In the genomic region with DNA sequence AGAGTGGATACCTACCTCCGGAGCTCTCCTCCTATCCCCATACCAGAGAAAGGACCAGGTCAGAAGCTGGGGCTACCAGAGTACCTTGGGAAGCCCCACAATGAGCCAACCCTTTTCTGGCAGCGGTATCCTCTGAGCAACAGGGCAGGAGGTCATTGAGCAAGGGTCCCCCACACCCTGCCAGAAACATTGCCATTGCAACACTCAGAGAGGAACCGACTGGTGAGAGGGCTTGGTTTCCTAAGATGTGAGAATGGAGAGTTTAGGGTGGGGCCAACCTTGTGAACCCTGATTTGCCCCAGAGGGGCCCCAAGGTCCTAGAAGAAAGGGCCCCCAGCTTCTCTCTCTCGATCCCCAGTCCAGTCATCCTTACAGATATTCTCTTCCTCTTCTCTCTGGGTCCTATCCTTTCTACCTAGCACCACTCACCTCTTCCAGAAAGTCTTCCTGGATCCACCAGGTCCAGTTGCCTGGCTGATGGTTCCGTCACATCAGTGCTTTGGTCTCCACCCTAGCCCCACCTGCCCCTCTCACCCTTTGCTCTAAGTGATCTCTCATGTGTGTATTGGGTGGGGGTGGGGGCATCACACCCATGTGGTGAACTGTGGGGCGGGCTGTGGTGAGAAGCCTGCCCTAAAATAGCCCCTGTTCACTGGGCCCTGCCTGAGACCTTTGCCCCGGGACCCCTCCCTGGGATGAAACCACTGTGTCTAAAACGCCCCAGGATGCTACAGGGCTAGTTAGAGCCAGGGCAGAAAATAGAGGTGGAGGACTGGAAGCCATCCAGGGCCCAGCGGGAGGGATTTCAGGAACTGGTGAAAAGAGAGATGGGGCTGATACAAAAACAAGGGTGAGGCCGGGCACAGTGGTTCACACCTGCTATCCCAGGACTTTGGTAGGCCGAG, we compare ENCODE assay signal across 13 cellular contexts. TPM values are rescaled to one million over a fixed set of nuclear protein-coding genes. Genes with fewer than 3 reads are reported as not detected.
DNase-seq lines count a peak whose midpoint lies in the region; ATAC-seq, FAIRE-seq and TF ChIP-seq lines count a peak whose summit lies in the region.
"Had no signal": no experiment of that assay in that cellular context is flagged by ENCODE, and none has a peak within 500 bp of the region (broad histone marks: within the 10 kb centered on the region; RNA-seq: fewer than 3 reads in every experiment).

No MANE protein-coding gene starts in this region.

- peaks cover 3% of the 10 kb centered on the region for H3K27me3 Mint-ChIP-seq in endodermal cell (ENCODE audit: insufficient read depth)

- H3K9me3 Mint-ChIP-seq in endodermal cell: no peaks in the 10 kb centered on the region

- no peaks in the 10 kb centered on the region for H3K79me2 ChIP-seq in DOHH2 (ENCODE audit: control insufficient read depth, low read length)

- in situ Hi-C loops in KBM-7 (cut with MboI; ENCODE audit: low pct_unique_long_range_greater_than_20kb, low sequenced_read_pairs): no loop called here

- H3K27ac Mint-ChIP-seq in endodermal cell: no peak overlapping the region

- H4K20me1 ChIP-seq in DOHH2 (ENCODE audit: control insufficient read depth, insufficient read depth, low read depth, low read length): no peaks in the 10 kb centered on the region

- H3K4me3 ChIP-seq in DOHH2 (ENCODE audit: low read length) (peak overlapping the region; percentile 64), lung (no peak overlapping the region), endodermal cell (ENCODE audit: low read length) (no peak overlapping the region)

- H3K4me3 Mint-ChIP-seq in endodermal cell: no peak overlapping the region

- H3K4me1 ChIP-seq in DOHH2 (ENCODE audit: control insufficient read depth, low read length) (peaks cover 90% of the 10 kb centered on the region), lung (ENCODE audit: control insufficient read depth in 2 of 2, insufficient read depth in 2 of 2, low read length in 2 of 2) (peaks cover 0 to 15% of the 10 kb centered on the region in 2 donors), endodermal cell (ENCODE audit: control insufficient read depth, insufficient read depth, low read length) (no peaks in the 10 kb centered on the region)

- H3F3A ChIP-seq in DOHH2 (ENCODE audit: control insufficient read depth, insufficient read depth): peaks cover 20% of the 10 kb centered on the region

- H3K9me2 ChIP-seq in DOHH2 (replicated peaks; ENCODE audit: control insufficient read depth, low read length): no peaks in the 10 kb centered on the region

- TF ChIP-seq CTCF in DOHH2 (IDR thresholded peaks at IDR 0.05; ENCODE audit: low read depth, low read length, poor library complexity, severe bottlenecking) (no peak), lung (IDR thresholded peaks at IDR 0.05; ENCODE audit: control extremely low read depth, extremely low read depth) (no peak), endodermal cell (conservative IDR thresholded peaks at IDR 0.05) (no peak)

- ATAC-seq in lung (ENCODE audit: insufficient read depth, low FRiP score) (peak; percentile 35), HG03045 (IDR thresholded peaks at IDR 0.05; ENCODE audit: unreplicated experiment) (no peak)

- no peak overlapping the region for H3K9ac ChIP-seq in endodermal cell (ENCODE audit: extremely low read depth, low read length, poor library complexity, severe bottlenecking)

- H3K36me3 ChIP-seq in DOHH2 (ENCODE audit: control insufficient read depth, low read length) (0 out of 2 replicates have a peak, but pooled peaks cover 3% of the 10 kb centered on the region), lung (ENCODE audit: control insufficient read depth in 2 of 2, insufficient read depth in 2 of 2, low read length in 2 of 2) (peaks cover 0 to 5% of the 10 kb centered on the region in 2 donors), endodermal cell (ENCODE audit: control insufficient read depth, insufficient read depth, low read length) (no peaks in the 10 kb centered on the region)

- no peak for DNase-seq in GM19239 (ENCODE audit: insufficient read length, low spot score)
- peak; percentile 98 for DNase-seq in SKM-1 treated with dmso at 0.1 percent for 144 hours (lab: John Stamatoyannopoulos, UW; ENCODE audit: unreplicated experiment)
- peak; percentile 54 for DNase-seq in lung (ENCODE audit: low spot score)
- no peak for DNase-seq in endodermal cell
- DNase-seq in DMS53 (lab: John Stamatoyannopoulos, UW): no peak
- no peak for DNase-seq in KBM-7
- DNase-seq: activated CD4-positive, alpha-beta T cell treated with anti-CD3 and anti-CD28 coated beads for 4 hours; aorta; DMS153; NCI-H1048 had no signal

- FAIRE-seq in GM19239 (lab: Jason Lieb, UNC): peak; percentile 94

- H3K36me3 Mint-ChIP-seq in endodermal cell (ENCODE audit: low read depth): no peaks in the 10 kb centered on the region

- WGBS in lung, 2 donors: 43 to 65% methylated on average over 11 of the region's 11 CpGs
- 88 to 91% methylated on average over 6 to 11 of the region's 11 CpGs for WGBS in endodermal cell (ENCODE audit: insufficient coverage in 1 of 2, insufficient read length in 1 of 2), 2 experiments

- no peaks in the 10 kb centered on the region for H3K27me3 ChIP-seq in DOHH2 (ENCODE audit: control insufficient read depth, low read length)
- H3K27me3 ChIP-seq in lung (ENCODE audit: control insufficient read depth, insufficient read depth): no peaks in the 10 kb centered on the region
- H3K27me3 ChIP-seq in endodermal cell (ENCODE audit: control insufficient read depth, insufficient read depth, low read length, poor library complexity, severe bottlenecking): no peaks in the 10 kb centered on the region

- H3K27ac ChIP-seq in DOHH2 (ENCODE audit: low read depth, low read length): peak overlapping the region; percentile 73
- peak overlapping the region in 1 of 2 donors; percentile 43 for H3K27ac ChIP-seq in lung (ENCODE audit: low read depth in 1 of 2, low read length in 1 of 2)
- H3K27ac ChIP-seq in endodermal cell (ENCODE audit: low read depth, low read length): no peak overlapping the region

- no peaks in the 10 kb centered on the region for H3K4me1 Mint-ChIP-seq in endodermal cell

- H3K4me2 ChIP-seq in DOHH2 (ENCODE audit: low read length): peak overlapping the region; percentile 66

- H3K9me3 ChIP-seq in DOHH2 (ENCODE audit: control insufficient read depth, insufficient read depth, low read length) (no peaks in the 10 kb centered on the region), lung (ENCODE audit: control insufficient read depth in 2 of 2, insufficient read depth in 1 of 2, low read length in 1 of 2) (no peaks in the 10 kb centered on the region), endodermal cell (ENCODE audit: control insufficient read depth, low read length) (no peaks in the 10 kb centered on the region)

RNA-seq across cellular contexts. Expression of a gene that starts 8.7 kb away (rescaled TPM):
- total RNA-seq in lung (100 to 1,000 TPM in 1 of 2 donors, 10 to 100 TPM in 1; 26.6 to 108 TPM), endodermal cell (not detected)
- polyA plus RNA-seq in lung: 100 to 1,000 TPM; 113 to 403 TPM
- polyA plus RNA-seq in endodermal cell (2013, experiment 1 of 2): 0.14 TPM
- not detected for polyA plus RNA-seq in endodermal cell (2013, experiment 2 of 2)
- total RNA-seq: epithelial cell of proximal tubule had no signal

RNA-seq across cellular contexts. Expression of a gene that starts 22.3 kb away (rescaled TPM):
- total RNA-seq in lung (10 to 100 TPM; 31.8 to 37.9 TPM), endodermal cell (10 to 100 TPM; 39.3 to 41.2 TPM)
- 10 to 100 TPM; 10.3 to 11.8 TPM for polyA plus RNA-seq in lung
- 52.1 TPM for polyA plus RNA-seq in endodermal cell (2013, experiment 1 of 2)
- 50.1 TPM for polyA plus RNA-seq in endodermal cell (2013, experiment 2 of 2)

RNA-seq across cellular contexts. Expression of a gene that starts 45.7 kb away (rescaled TPM):
- total RNA-seq in lung: 100 to 1,000 TPM in 1 of 2 donors, 10 to 100 TPM in 1; 36.0 to 129 TPM
- 100 to 1,000 TPM; 110 to 383 TPM for polyA plus RNA-seq in lung
- 1 to 10 TPM in 1 of 2 donors, under 1 TPM in 1; 0.71 to 1.1 TPM for total RNA-seq in endodermal cell
- polyA plus RNA-seq in endodermal cell (2013, experiment 1 of 2): 27.2 TPM
- polyA plus RNA-seq in endodermal cell (2013, experiment 2 of 2): 22.0 TPM

Comparison
In these comparisons a context has a peak if more than half of its experiments do, and no peak if none do; other contexts are left out.
1. DNase-seq: peak in SKM-1 treated with dmso at 0.1 percent for 144 hours (single experiment) and lung (single experiment); none in GM19239 (single experiment), endodermal cell (single experiment), DMS53 (single experiment) and KBM-7 (single experiment).
2. RNA of a gene that starts 8.7 kb away (total RNA-seq): 26.6 to 108 TPM in lung; not detected in endodermal cell; every median in the first group is over 10 times any median in the second.
3. RNA of a gene that starts 45.7 kb away (total RNA-seq): 36.0 to 129 TPM in lung; 0.71 to 1.1 TPM in endodermal cell; every median in the first group is over 10 times any median in the second.